18 cellular contexts compared by ENCODE assay signal in the genomic region with DNA sequence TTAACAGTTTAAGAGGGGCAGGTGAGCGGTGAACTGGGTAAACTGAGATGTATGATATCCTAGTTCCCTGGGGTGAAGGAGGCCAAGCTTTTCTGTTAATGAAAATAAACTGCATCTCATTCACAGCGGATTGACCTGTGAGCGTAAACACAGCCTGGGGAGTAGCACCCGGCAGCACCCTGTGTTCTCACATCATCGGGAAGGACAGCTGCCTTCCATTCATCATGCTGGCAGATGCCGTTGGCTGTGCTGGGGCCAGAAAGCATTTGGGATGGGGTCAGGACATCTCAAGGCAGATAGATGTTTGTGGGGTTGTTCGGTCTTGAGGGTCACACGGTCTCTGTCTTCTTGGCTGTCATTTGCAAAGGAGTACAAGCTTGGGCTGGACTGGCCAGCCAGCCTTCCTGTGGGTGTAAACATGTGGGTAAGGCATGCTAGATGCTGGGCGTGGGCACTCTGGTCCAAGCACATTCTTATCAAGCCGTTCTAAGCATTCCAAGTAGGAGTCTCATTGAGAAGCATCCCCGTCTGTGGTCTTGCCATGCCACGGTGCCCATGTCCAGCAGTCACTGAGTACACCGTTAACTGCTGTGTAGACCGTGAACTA.
DNase-seq lines count a peak whose midpoint lies in the region; TF ChIP-seq lines count a peak whose summit lies in the region.
"Had no signal": no experiment of that assay in that cellular context is flagged by ENCODE, and none has a peak within 500 bp of the region (broad histone marks: within the 10 kb centered on the region; RNA-seq: fewer than 3 reads in every experiment).

No MANE protein-coding gene starts in this region.

- H3K36me3 ChIP-seq in brain microvascular endothelial cell (replicated peaks), result no peaks in the 10 kb centered on the region
- H3K36me3 ChIP-seq: uterus had no signal

- H3K4me3 ChIP-seq in brain microvascular endothelial cell (ENCODE audit: low read depth, low read length), result no peak overlapping the region
- H3K4me3 ChIP-seq: uterus had no signal

- no peak overlapping the region for H3K27ac ChIP-seq in brain microvascular endothelial cell
- H3K27ac ChIP-seq: parathyroid adenoma, uterus had no signal

- DNase-seq in AG08396 (ENCODE audit: low spot score) (peak; percentile 41), LHCN-M2 (ENCODE audit: low read depth) (peak; percentile 96), dedifferentiated amniotic fluid mesenchymal stem cell (ENCODE audit: extremely low spot score) (peak; percentile 55), myocyte (ENCODE audit: low read depth) (peak; percentile 99), NCI-H526 (lab: John Stamatoyannopoulos, UW) (no peak), brain microvascular endothelial cell (no peak), globus pallidus (ENCODE audit: low spot score) (no peak), DMS 273 (lab: John Stamatoyannopoulos, UW; ENCODE audit: unreplicated experiment) (no peak)
- DNase-seq: activated CD4-positive, alpha-beta T cell treated with anti-CD3 and anti-CD28 coated beads, Interleukin-2, amount 50 U/mL, for 48 hours; cortex of kidney; DMS153; hippocampal formation; left cardiac atrium; NCI-H1930; NCI-H524; stimulated activated naive CD8-positive, alpha-beta T cell treated with anti-CD3 and anti-CD28 coated beads, Interleukin-15, Interleukin-2, amounts not matched to agents 100 U/mL and 50 U/mL, for 24 hours; uterus had no signal

- TF ChIP-seq CTCF in brain microvascular endothelial cell (IDR thresholded peaks at IDR 0.05; ENCODE audit: low read depth, low read length, missing control alignments), result no peak

- in situ Hi-C loops in brain microvascular endothelial cell (cut with HindIII; ENCODE audit: low pct_ligation_motif_present, low sequenced_read_pairs), result no loop called here

- no peaks in the 10 kb centered on the region for H3K27me3 ChIP-seq in brain microvascular endothelial cell (replicated peaks)
- H3K27me3 ChIP-seq: uterus had no signal

Comparison
In these comparisons a context has a peak if more than half of its experiments do, and no peak if none do; other contexts are left out.
1. DNase-seq: peak in AG08396 (single experiment), LHCN-M2 (single experiment), dedifferentiated amniotic fluid mesenchymal stem cell (single experiment) and myocyte (single experiment); none in NCI-H526 (0 of 2), brain microvascular endothelial cell (single experiment), globus pallidus (single experiment) and DMS 273 (single experiment).